Comparison of ENCODE assay signal across 8 cellular contexts in the genomic region with DNA sequence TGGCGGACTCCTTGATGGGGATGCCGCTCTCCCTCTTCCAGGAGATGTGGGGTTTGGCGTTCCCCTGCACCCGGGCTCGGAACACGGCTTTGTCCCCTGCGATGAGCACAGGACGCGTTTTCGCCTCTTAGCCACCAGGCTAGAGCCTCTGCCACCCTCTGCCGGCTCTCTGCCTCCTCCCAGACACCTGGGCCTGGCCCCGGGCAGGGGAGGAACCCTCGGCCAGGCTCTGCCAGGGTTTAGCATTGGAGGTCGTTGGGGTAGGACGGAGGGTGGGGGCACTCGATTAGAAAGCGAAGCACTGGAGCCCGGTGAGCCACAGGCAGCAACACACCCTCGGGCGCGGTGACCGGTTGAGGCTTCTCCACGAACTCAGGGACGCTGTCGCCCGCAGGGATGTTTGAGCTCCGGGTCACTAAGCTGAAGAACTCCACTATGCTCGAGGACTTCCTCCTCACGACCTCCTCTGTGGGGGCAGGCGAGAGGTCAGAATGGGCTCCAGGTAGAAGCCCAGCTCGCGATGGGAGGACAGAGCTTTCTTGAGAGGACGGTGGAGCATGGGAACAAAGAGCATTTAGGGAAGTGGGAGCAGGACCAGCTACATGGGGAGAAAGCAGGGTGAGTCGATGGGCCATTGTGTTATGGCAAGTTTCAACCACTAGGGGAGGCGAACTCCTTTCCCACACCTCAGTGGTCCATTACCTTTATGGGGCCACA. TPM values are rescaled to one million over a fixed set of nuclear protein-coding genes. Genes with fewer than 3 reads are reported as not detected.
DNase-seq lines count a peak whose midpoint lies in the region; ATAC-seq, FAIRE-seq and TF ChIP-seq lines count a peak whose summit lies in the region.

No MANE protein-coding gene starts in this region.

- WGBS in IMR-90 (ENCODE audit: extremely low coverage in 2 of 2, insufficient read length in 1 of 2), 2 experiments = 8% methylated on average over 12 of the region's 35 CpGs; no CpG with 5 or more reads in 1 of the 2 experiments

- no peak overlapping the region for H3K4ac ChIP-seq in IMR-90 (ENCODE audit: low read depth, low read length)

- 0 out of 2 replicates have a peak overlapping the region, but pooled peaks have one; percentile 58 for H3K23ac ChIP-seq in IMR-90 (ENCODE audit: low read depth, low read length)

- H3K79me2 ChIP-seq in keratinocyte (ENCODE audit: control insufficient read depth, insufficient read depth, low read length) = no peaks in the 10 kb centered on the region

- H4K91ac ChIP-seq in IMR-90 (ENCODE audit: insufficient read depth, low read depth, low read length) = no peak overlapping the region

- H4K20me1 ChIP-seq in IMR-90 (ENCODE audit: insufficient read depth, low read length) = no peaks in the 10 kb centered on the region
- no peaks in the 10 kb centered on the region for H4K20me1 ChIP-seq in keratinocyte (ENCODE audit: control insufficient read depth, extremely low read depth, insufficient read depth, low read length)

- H3K4me2 ChIP-seq in IMR-90 (ENCODE audit: low read depth, low read length) = peak overlapping the region; percentile 84
- peak overlapping the region; percentile 94 for H3K4me2 ChIP-seq in keratinocyte (ENCODE audit: control insufficient read depth, extremely low read depth, insufficient read depth, low read depth, low read length)

- no peak overlapping the region for H2BK120ac ChIP-seq in IMR-90 (ENCODE audit: low read depth, low read length)

- H3K9me3 ChIP-seq in IMR-90 (ENCODE audit: control insufficient read depth, insufficient read depth, low read length) (no peaks in the 10 kb centered on the region), keratinocyte (ENCODE audit: control insufficient read depth, low read depth, low read length) (no peaks in the 10 kb centered on the region)

- intact Hi-C loops in IMR-90 (cut with micrococcal nuclease) = no loop called here
- intact Hi-C loops in MCF 10A (cut with micrococcal nuclease) = no loop called here

- peak overlapping the region; percentile 8 to 27; a peak in 1 of 4 replicates for H4K8ac ChIP-seq in IMR-90 (ENCODE audit: low read depth in 2 of 2, low read length in 2 of 2)

- no peak overlapping the region; the same call in 1 of the 2 replicates for H3K14ac ChIP-seq in IMR-90 (replicated peaks; ENCODE audit: low read depth, low read length)

- no peaks in the 10 kb centered on the region for H3K4me1 ChIP-seq in IMR-90 (ENCODE audit: control insufficient read depth, insufficient read depth, low read length)
- peaks cover 23% of the 10 kb centered on the region for H3K4me1 ChIP-seq in keratinocyte (ENCODE audit: control insufficient read depth, extremely low read depth, insufficient read depth, low read length)

- no peak overlapping the region for H2BK15ac ChIP-seq in IMR-90 (ENCODE audit: low read depth, low read length)

- in situ Hi-C loops in IMR-90 (cut with MboI; ENCODE audit: low sequenced_read_pairs) = no loop called here

- no peaks in the 10 kb centered on the region for H3K36me3 Mint-ChIP-seq in T-helper 1 cell treated with Interleukin-12 subunit alpha and Interleukin-12 subunit beta and Interleukin-4 antibody, amounts not matched to agents 30 μg/mL and 1 μg/mL, for 36 hours (ENCODE audit: low read depth)
- peaks cover 6% of the 10 kb centered on the region for H3K36me3 Mint-ChIP-seq in MCF 10A (ENCODE audit: insufficient read depth, unreplicated experiment)

- peak overlapping the region; percentile 36; the same call in 1 of the 2 replicates for H2AK5ac ChIP-seq in IMR-90 (ENCODE audit: low read depth, low read length)

- POLR2A ChIA-PET in IMR-90 (lab: Charles Lee; ENCODE audit: unreplicated experiment) = no interaction called here
- POLR2A ChIA-PET in MCF 10A (lab: Yijun Ruan, JAX) = no interaction called here

- BruUV-seq in IMR-90 (replicated peaks; lab: Mats Ljungman, UMichigan) (no TSS peak), MCF 10A (replicated peaks; lab: Mats Ljungman, UMichigan) (no TSS peak)

- H3K9me1 ChIP-seq in IMR-90 (ENCODE audit: insufficient read depth, low read length) (no peaks in the 10 kb centered on the region), keratinocyte (ENCODE audit: control insufficient read depth, extremely low read depth, insufficient read depth, low read length) (no peaks in the 10 kb centered on the region)

- no peak for TF ChIP-seq POLR2A in IMR-90 (IDR thresholded peaks at IDR 0.05; ENCODE audit: low read depth, low read length)

- CTCF ChIA-PET in IMR-90 (lab: Yijun Ruan, JAX) (interaction anchor here (0.6 to 1.4 kb wide), 14 partner anchors 8 to 835 kb away, joined by 3 to 8 read pairs (median 4); no protein-coding TSS in a partner anchor), MCF 10A (lab: Yijun Ruan, JAX) (interaction anchor here (0.6 to 3.1 kb wide), 7 partner anchors 9 to 1377 kb away, joined by 3 to 30 read pairs (median 3); no protein-coding TSS in a partner anchor)

- no peak overlapping the region for H2BK5ac ChIP-seq in IMR-90 (ENCODE audit: low read depth, low read length, poor library complexity, severe bottlenecking)

- H2BK20ac ChIP-seq in IMR-90 (ENCODE audit: low read depth, low read length) = no peak overlapping the region

- H3K27ac Mint-ChIP-seq in T-helper 1 cell treated with Interleukin-12 subunit alpha and Interleukin-12 subunit beta and Interleukin-4 antibody, amounts not matched to agents 30 μg/mL and 1 μg/mL, for 36 hours = peak overlapping the region; percentile 31
- no peak overlapping the region for H3K27ac Mint-ChIP-seq in MCF 10A (ENCODE audit: low read depth, unreplicated experiment)

- H3K27ac ChIP-seq in IMR-90 (ENCODE audit: insufficient read depth, low read length) = no peak overlapping the region
- no peak overlapping the region for H3K27ac ChIP-seq in keratinocyte (ENCODE audit: control insufficient read depth, insufficient read depth, low read length)

- dilution Hi-C loops in IMR-90 (cut with HindIII; ENCODE audit: low sequenced_read_pairs, unreplicated experiment) = no loop called here
- dilution Hi-C loops in keratinocyte (cut with MboI; ENCODE audit: extremely low pct_ligation_motif_present, low sequenced_read_pairs) = no loop called here

- peak; percentile 29 for FAIRE-seq in keratinocyte (lab: Jason Lieb, UNC)

- ATAC-seq in GM21526 (IDR thresholded peaks at IDR 0.05; ENCODE audit: low FRiP score, unreplicated experiment) (peak; percentile 83), IMR-90 (ENCODE audit: low read depth) (peak; percentile 61)

- H3K79me1 ChIP-seq in IMR-90 (ENCODE audit: low read depth in 1 of 2, low read length in 2 of 2) = no peaks in the 10 kb centered on the region

- no peak overlapping the region for H4K5ac ChIP-seq in IMR-90 (ENCODE audit: low read depth, low read length)

- TF ChIP-seq CTCF in IMR-90 (conservative IDR thresholded peaks at IDR 0.05; ENCODE audit: low read depth, low read length) = peak; percentile 49
- TF ChIP-seq CTCF in MCF 10A (IDR thresholded peaks at IDR 0.05; ENCODE audit: unreplicated experiment) = peak; percentile 58
- TF ChIP-seq CTCF in keratinocyte (optimal IDR thresholded peaks at IDR 0.05 in 1 of 3, IDR thresholded peaks at IDR 0.05 in 1 of 3, conservative IDR thresholded peaks at IDR 0.05 in 1 of 3; ENCODE audit: extremely low read depth in 1 of 3, insufficient read depth in 2 of 3, low read length in 3 of 3) = peak; percentile 85 to 91 (median 85)

- peak overlapping the region; percentile 88 for H3K4me3 Mint-ChIP-seq in T-helper 1 cell treated with Interleukin-12 subunit alpha and Interleukin-12 subunit beta and Interleukin-4 antibody, amounts not matched to agents 30 μg/mL and 1 μg/mL, for 36 hours
- peak overlapping the region; percentile 64 for H3K4me3 Mint-ChIP-seq in MCF 10A (ENCODE audit: unreplicated experiment)

- peaks cover 18% of the 10 kb centered on the region for H3K27me3 Mint-ChIP-seq in T-helper 1 cell treated with Interleukin-12 subunit alpha and Interleukin-12 subunit beta and Interleukin-4 antibody, amounts not matched to agents 30 μg/mL and 1 μg/mL, for 36 hours (ENCODE audit: low read depth)
- peaks cover 30% of the 10 kb centered on the region for H3K27me3 Mint-ChIP-seq in MCF 10A (ENCODE audit: insufficient read depth, unreplicated experiment)

- no peaks in the 10 kb centered on the region for H3K36me3 ChIP-seq in IMR-90 (ENCODE audit: control insufficient read depth, insufficient read depth, low read length)
- H3K36me3 ChIP-seq in keratinocyte (ENCODE audit: control insufficient read depth in 2 of 2, extremely low read depth in 1 of 2, insufficient read depth in 2 of 2, low read length in 2 of 2) = no peaks in the 10 kb centered on the region

- H3K56ac ChIP-seq in IMR-90 (ENCODE audit: extremely low read depth, insufficient read depth, low read length) = no peak overlapping the region

- H3K18ac ChIP-seq in IMR-90 (ENCODE audit: low read depth, low read length) = no peak overlapping the region

- peak overlapping the region; percentile 90 for H2AFZ ChIP-seq in IMR-90 (replicated peaks; ENCODE audit: low read length, poor library complexity)
- peak overlapping the region; percentile 94 for H2AFZ ChIP-seq in keratinocyte (ENCODE audit: control insufficient read depth, low read length)

- peak; percentile 46 for DNase-seq in GDM1 (lab: John Stamatoyannopoulos, UW)
- DNase-seq in IMR-90 = peak; percentile 34
- peak; percentile 37 for DNase-seq in MCF 10A (ENCODE audit: unreplicated experiment)
- no peak for DNase-seq in keratinocyte (ENCODE audit: low read depth, low spot score)
- DNase-seq in stimulated activated CD4-positive, alpha-beta T cell treated with anti-CD3 and anti-CD28 coated beads, Interleukin-1b, Interleukin-23, amount 100 ng/mL, for 48 hours = peak; percentile 44
- DNase-seq in NCI-H187 treated with DMSO at 0.1 percent for 48 hours (lab: John Stamatoyannopoulos, UW) = no peak

- TF ChIP-seq RAD21 in IMR-90 (IDR thresholded peaks at IDR 0.05; ENCODE audit: low read length) = peak; percentile 13; the same call in 1 of the 2 replicates

- peaks cover 12% of the 10 kb centered on the region for H3K4me1 Mint-ChIP-seq in T-helper 1 cell treated with Interleukin-12 subunit alpha and Interleukin-12 subunit beta and Interleukin-4 antibody, amounts not matched to agents 30 μg/mL and 1 μg/mL, for 36 hours (ENCODE audit: low read depth)
- H3K4me1 Mint-ChIP-seq in MCF 10A (ENCODE audit: insufficient read depth, unreplicated experiment) = no peaks in the 10 kb centered on the region

- H3K4me3 ChIP-seq in IMR-90 (ENCODE audit: insufficient read depth, low read depth, low read length) (peak overlapping the region; percentile 47), keratinocyte (ENCODE audit: control insufficient read depth in 2 of 3, extremely low read depth in 1 of 3, insufficient read depth in 2 of 3, low read depth in 1 of 3, low read length in 3 of 3) (peak overlapping the region; percentile 32 to 64 (median 59))

- H3K9me3 Mint-ChIP-seq in T-helper 1 cell treated with Interleukin-12 subunit alpha and Interleukin-12 subunit beta and Interleukin-4 antibody, amounts not matched to agents 30 μg/mL and 1 μg/mL, for 36 hours = no peaks in the 10 kb centered on the region
- H3K9me3 Mint-ChIP-seq in MCF 10A (ENCODE audit: unreplicated experiment) = no peaks in the 10 kb centered on the region

- H3K9ac ChIP-seq in IMR-90 (ENCODE audit: low read depth, low read length) (peak overlapping the region; percentile 53), keratinocyte (ENCODE audit: control insufficient read depth, extremely low read depth, insufficient read depth, low read length) (peak overlapping the region; percentile 62)

- H3K27me3 ChIP-seq in IMR-90 (ENCODE audit: control insufficient read depth, insufficient read depth, low read length) (peaks cover 13% of the 10 kb centered on the region; the same call in 1 of the 2 replicates), keratinocyte (ENCODE audit: control insufficient read depth, extremely low read depth, insufficient read depth, low read length) (no peaks in the 10 kb centered on the region)

- peak overlapping the region; percentile 84 for H2AK9ac ChIP-seq in IMR-90 (replicated peaks; ENCODE audit: low read depth, low read length, poor library complexity)

RNA-seq across cellular contexts. Expression of a gene that starts 4.3 kb away (rescaled TPM):
- total RNA-seq in IMR-90 (2012; rRNA removed) (not detected in 2 replicates), MCF 10A (2022) (not detected in 2 replicates)
- polyA plus RNA-seq in IMR-90 (2012; rRNA removed) (not detected in 2 replicates), keratinocyte (0.01 to 0.05 TPM (median 0.03 TPM) in 3 replicates)
- not detected in 2 replicates for polyA plus RNA-seq in IMR-90 (2012; cell fraction: cytosol; rRNA removed)
- polyA plus RNA-seq in IMR-90 (2012; cell fraction: nucleus; rRNA removed; ENCODE audit: low replicate concordance) = not detected in 2 replicates
- 1.3 TPM for polyA plus RNA-seq in keratinocyte (2011; ENCODE audit: low read depth)
- 0.09 TPM in 2 replicates for polyA plus RNA-seq in keratinocyte (2011; cell fraction: cytosol; rRNA removed)
- 0.05 TPM in 1 of 2 replicates, not detected in the other for polyA plus RNA-seq in keratinocyte (2011; cell fraction: nucleus; rRNA removed)
- polyA plus RNA-seq in keratinocyte (2012; ENCODE audit: low replicate concordance) = 0.03 and 3.5 TPM in 2 replicates
- polyA minus RNA-seq in keratinocyte = not detected in 3 replicates
- polyA minus RNA-seq in keratinocyte (2011; cell fraction: cytosol; rRNA and poly(A)+ RNA removed) = not detected
- 0.11 TPM in 1 of 2 replicates, not detected in the other for polyA minus RNA-seq in keratinocyte (2011; cell fraction: nucleus; rRNA and poly(A)+ RNA removed)

RNA-seq across cellular contexts. Expression of a gene that starts 23.2 kb away (rescaled TPM):
- total RNA-seq in IMR-90 (2012; rRNA removed) = 0.28 and 0.36 TPM in 2 replicates
- 0.30 and 0.31 TPM in 2 replicates for polyA plus RNA-seq in IMR-90 (2012; rRNA removed)
- polyA plus RNA-seq in IMR-90 (2012; cell fraction: cytosol; rRNA removed) = 0.41 and 0.45 TPM in 2 replicates
- polyA plus RNA-seq in IMR-90 (2012; cell fraction: nucleus; rRNA removed; ENCODE audit: low replicate concordance) = 0.29 and 0.30 TPM in 2 replicates
- total RNA-seq in MCF 10A (2022) = 0.30 and 0.49 TPM in 2 replicates
- polyA plus RNA-seq in keratinocyte = 2.5 to 10.5 TPM (median 2.5 TPM) in 3 replicates
- 15.3 TPM for polyA plus RNA-seq in keratinocyte (2011; ENCODE audit: low read depth)
- polyA plus RNA-seq in keratinocyte (2011; cell fraction: cytosol; rRNA removed) = 3.7 and 4.2 TPM in 2 replicates
- polyA plus RNA-seq in keratinocyte (2011; cell fraction: nucleus; rRNA removed) = 14.5 and 16.5 TPM in 2 replicates
- polyA plus RNA-seq in keratinocyte (2012; ENCODE audit: low replicate concordance) = 3.4 and 38.7 TPM in 2 replicates
- polyA minus RNA-seq in keratinocyte = 5.6 to 24.9 TPM (median 19.8 TPM) in 3 replicates
- 6.5 TPM for polyA minus RNA-seq in keratinocyte (2011; cell fraction: cytosol; rRNA and poly(A)+ RNA removed)
- polyA minus RNA-seq in keratinocyte (2011; cell fraction: nucleus; rRNA and poly(A)+ RNA removed) = 20.2 and 21.9 TPM in 2 replicates

Comparison
In these comparisons a context has a peak if more than half of its experiments do, and no peak if none do; other contexts are left out.
1. DNase-seq: peak in GDM1 (single experiment), IMR-90 (single experiment), MCF 10A (single experiment) and stimulated activated CD4-positive, alpha-beta T cell treated with anti-CD3 and anti-CD28 coated beads, Interleukin-1b, Interleukin-23, amount 100 ng/mL, for 48 hours (single experiment); none in keratinocyte (single experiment) and NCI-H187 treated with DMSO at 0.1 percent for 48 hours (single experiment).
2. Peak in every context shown above with its lines, with median percentiles within 50 percentile points of each other: CTCF ChIP-seq.